Comparison of ENCODE assay signal across 8 cellular contexts in the genomic region with DNA sequence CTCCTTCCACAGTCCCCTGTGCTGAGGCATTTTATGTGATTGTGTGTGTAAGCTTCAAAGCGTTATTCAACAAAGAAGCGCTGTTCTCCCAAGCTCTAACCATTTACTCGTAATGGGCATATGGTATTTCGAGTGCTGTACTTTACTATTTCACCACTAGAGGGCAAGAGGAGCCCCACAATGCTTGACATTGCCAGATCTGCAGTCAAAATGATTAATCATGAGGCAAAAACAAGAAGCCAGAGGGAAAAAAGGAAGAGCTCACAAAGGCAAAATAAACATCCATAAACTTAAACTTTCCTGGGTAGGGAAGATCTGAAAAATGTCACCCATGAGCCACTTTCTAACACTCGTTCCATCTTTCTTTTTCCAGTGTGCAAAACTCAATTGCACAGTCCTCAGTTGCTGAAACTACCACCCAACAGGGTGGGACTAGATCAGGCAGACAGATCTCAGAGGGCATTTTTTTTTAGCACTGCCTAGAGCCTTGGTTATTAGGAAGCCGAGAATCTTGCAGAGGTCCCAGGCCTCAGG.
DNase-seq lines count a peak whose midpoint lies in the region; ATAC-seq lines count a peak whose summit lies in the region.

No MANE protein-coding gene starts in this region.

- DNase-seq in EH (ENCODE audit: low read depth) = peak; percentile 88
- DNase-seq in HS-27A (ENCODE audit: low read depth) = peak; percentile 71
- DNase-seq in NCI-H774 (lab: John Stamatoyannopoulos, UW) = peak; percentile 31
- peak; percentile 61 for DNase-seq in brain pericyte (ENCODE audit: low read depth, low spot score)
- DNase-seq in inferior parietal cortex (ENCODE audit: extremely low spot score) = peak; percentile 94
- DNase-seq in stimulated activated naive B cell treated with anti-CD40 and anti-IgM and Interleukin-4, amounts not matched to agents 10 μg/mL and 1 μg/mL and 100 μg/mL, for 72 hours = no peak
- DNase-seq in stimulated activated CD4-positive, alpha-beta T cell treated with anti-CD3 and anti-CD28 coated beads, Interleukin-2, amount 100 ng/mL, for 48 hours = no peak

- H3K4me1 Mint-ChIP-seq in stimulated activated naive B cell treated with anti-CD40 and anti-IgM and Interleukin-4, amounts not matched to agents 10 μg/mL and 1 μg/mL and 100 μg/mL, for 72 hours = no peaks in the 10 kb centered on the region

- no peaks in the 10 kb centered on the region for H3K36me3 Mint-ChIP-seq in stimulated activated naive B cell treated with anti-CD40 and anti-IgM and Interleukin-4, amounts not matched to agents 10 μg/mL and 1 μg/mL and 100 μg/mL, for 72 hours

- H3K4me3 Mint-ChIP-seq in stimulated activated naive B cell treated with anti-CD40 and anti-IgM and Interleukin-4, amounts not matched to agents 10 μg/mL and 1 μg/mL and 100 μg/mL, for 72 hours = no peak overlapping the region

- H3K9me3 Mint-ChIP-seq in stimulated activated naive B cell treated with anti-CD40 and anti-IgM and Interleukin-4, amounts not matched to agents 10 μg/mL and 1 μg/mL and 100 μg/mL, for 72 hours = peaks cover 0 to 2% of the 10 kb centered on the region in 2 donors

- ATAC-seq in GM21390 (IDR thresholded peaks at IDR 0.05; ENCODE audit: unreplicated experiment) = peak; percentile 90
- peak; percentile 76 to 79 for ATAC-seq in stimulated activated naive B cell treated with anti-CD40 and anti-IgM and Interleukin-4, amounts not matched to agents 10 μg/mL and 1 μg/mL and 100 μg/mL, for 72 hours (replicated peaks)

- H3K27me3 Mint-ChIP-seq in stimulated activated naive B cell treated with anti-CD40 and anti-IgM and Interleukin-4, amounts not matched to agents 10 μg/mL and 1 μg/mL and 100 μg/mL, for 72 hours = no peaks in the 10 kb centered on the region

- H3K27ac Mint-ChIP-seq in stimulated activated naive B cell treated with anti-CD40 and anti-IgM and Interleukin-4, amounts not matched to agents 10 μg/mL and 1 μg/mL and 100 μg/mL, for 72 hours = no peak overlapping the region

Comparison
In these comparisons a context has a peak if more than half of its experiments do, and no peak if none do; other contexts are left out.
1. DNase-seq: peak in EH (single experiment), HS-27A (single experiment), NCI-H774 (single experiment), brain pericyte (single experiment) and inferior parietal cortex (single experiment); none in stimulated activated naive B cell treated with anti-CD40 and anti-IgM and Interleukin-4, amounts not matched to agents 10 μg/mL and 1 μg/mL and 100 μg/mL, for 72 hours (single experiment) and stimulated activated CD4-positive, alpha-beta T cell treated with anti-CD3 and anti-CD28 coated beads, Interleukin-2, amount 100 ng/mL, for 48 hours (0 of 2).